ENCODE assay signal across 10 cellular contexts in genomic region chr15:84983299-84983698, GRCh38. TPM values are rescaled to one million over a fixed set of nuclear protein-coding genes. Genes with fewer than 3 reads are reported as not detected.
A peak's percentile ranks its signal among the peaks of the same experiment; 100 is the strongest.
DNase-seq lines count a peak whose midpoint lies in the region; ATAC-seq and TF ChIP-seq lines count a peak whose summit lies in the region.
"Had no signal": no experiment of that assay in that cellular context is flagged by ENCODE, and none has a peak within 500 bp of the region (broad histone marks: within the 10 kb centered on the region; RNA-seq: fewer than 3 reads in every experiment).

No MANE protein-coding gene starts in this region.

- H3K9ac ChIP-seq in endodermal cell (ENCODE audit: extremely low read depth, low read length, poor library complexity, severe bottlenecking): no peak overlapping the region

- WGBS in endodermal cell (ENCODE audit: insufficient coverage in 1 of 2, insufficient read length in 1 of 2), 2 experiments: 75 to 84% methylated on average over 4 of the region's 4 CpGs
- WGBS in ovary, 3 donors: 32 to 39% (median 32%) methylated on average over 4 of the region's 4 CpGs

- no peak overlapping the region for H2AFZ ChIP-seq in OCI-LY7 (ENCODE audit: low read length)

- no peak for ATAC-seq in CD8-positive, alpha-beta T cell
- ATAC-seq in GM19328 (IDR thresholded peaks at IDR 0.05; ENCODE audit: unreplicated experiment): no peak

- H3K9me2 ChIP-seq in OCI-LY7 (ENCODE audit: insufficient read depth, low read length): no peaks in the 10 kb centered on the region

- no peak overlapping the region for H3K27ac ChIP-seq in CD8-positive, alpha-beta T cell (ENCODE audit: low read depth, low read length)
- H3K27ac ChIP-seq in OCI-LY7 (ENCODE audit: low read depth, low read length, poor library complexity, severe bottlenecking) (no peak overlapping the region), endodermal cell (ENCODE audit: low read depth, low read length) (no peak overlapping the region), ovary (no peak overlapping the region)

- CTCF ChIA-PET in CD8-positive, alpha-beta T cell (lab: Charles Lee): no interaction called here
- CTCF ChIA-PET in OCI-LY7 (lab: Charles Lee; ENCODE audit: unreplicated experiment): no interaction called here

- peaks cover 52% of the 10 kb centered on the region for H3K4me1 Mint-ChIP-seq in CD8-positive, alpha-beta T cell (ENCODE audit: low read depth)
- peaks cover 28% of the 10 kb centered on the region for H3K4me1 Mint-ChIP-seq in endodermal cell

- peak overlapping the region; percentile 95 for H3K4me3 Mint-ChIP-seq in CD8-positive, alpha-beta T cell
- peak overlapping the region; percentile 76 for H3K4me3 Mint-ChIP-seq in endodermal cell

- peak overlapping the region; percentile 90 for H3K4me2 ChIP-seq in OCI-LY7 (ENCODE audit: low read length)

- intact Hi-C loops in CD8-positive, alpha-beta T cell (cut with DNase I, micrococcal nuclease): loop anchor here (2.0 to 10.0 kb wide), 7 partner anchors 49 to 809 kb away; partner anchors contain the start of genes SEC11A (in 2 of the 2), KLHL25 (in 1 of the 2) and ZSCAN2 (in 1 of the 2)
- intact Hi-C loops in OCI-LY7 (cut with micrococcal nuclease; ENCODE audit: unreplicated experiment): loop anchor here (1.0 kb wide), 1 partner anchor 61 kb away; no protein-coding TSS in a partner anchor
- intact Hi-C loops in ovary (cut with DNase I): no loop called here

- no peaks in the 10 kb centered on the region for H3K27me3 ChIP-seq in CD8-positive, alpha-beta T cell (ENCODE audit: insufficient read depth, low read length)
- peaks cover 42% of the 10 kb centered on the region for H3K27me3 ChIP-seq in endodermal cell (ENCODE audit: control insufficient read depth, insufficient read depth, low read length, poor library complexity, severe bottlenecking)
- H3K27me3 ChIP-seq in ovary: no peaks in the 10 kb centered on the region

- H3K27me3 Mint-ChIP-seq in CD8-positive, alpha-beta T cell (ENCODE audit: low read depth): no peaks in the 10 kb centered on the region
- peaks cover 60% of the 10 kb centered on the region for H3K27me3 Mint-ChIP-seq in endodermal cell (ENCODE audit: insufficient read depth)

- no peak for DNase-seq in CD8-positive, alpha-beta T cell
- no peak for DNase-seq in OCI-LY7 (ENCODE audit: low spot score)
- no peak for DNase-seq in endodermal cell
- no peak for DNase-seq in ovary
- no peak for DNase-seq in GM19238 (ENCODE audit: insufficient read length, low spot score)
- no peak for DNase-seq in HuH-7 (ENCODE audit: low spot score)
- no peak for DNase-seq in activated CD8-positive, alpha-beta memory T cell treated with anti-CD3 and anti-CD28 coated beads, Interleukin-2, amount 50 U/mL, for 4 hours
- DNase-seq: RPMI8226; stimulated activated CD4-positive, alpha-beta T cell treated with anti-CD3 and anti-CD28 coated beads, Interleukin-1b, Interleukin-23, amount 100 ng/mL, for 48 hours had no signal

- H3K36me3 Mint-ChIP-seq in CD8-positive, alpha-beta T cell: peaks cover 7% of the 10 kb centered on the region
- H3K36me3 Mint-ChIP-seq in endodermal cell (ENCODE audit: low read depth): no peaks in the 10 kb centered on the region

- H3K4me1 ChIP-seq in CD8-positive, alpha-beta T cell (ENCODE audit: insufficient read depth, low read length): peaks cover 19% of the 10 kb centered on the region
- H3K4me1 ChIP-seq in OCI-LY7 (ENCODE audit: insufficient read depth, low read length, poor library complexity, severe bottlenecking) (peaks cover 52% of the 10 kb centered on the region), endodermal cell (ENCODE audit: control insufficient read depth, insufficient read depth, low read length) (no peaks in the 10 kb centered on the region), ovary (ENCODE audit: insufficient read depth) (peaks cover 7% of the 10 kb centered on the region)

- H3K36me3 ChIP-seq in CD8-positive, alpha-beta T cell (ENCODE audit: insufficient read depth, low read length): no peaks in the 10 kb centered on the region
- no peaks in the 10 kb centered on the region for H3K36me3 ChIP-seq in OCI-LY7 (ENCODE audit: insufficient read depth, low read length)
- no peaks in the 10 kb centered on the region for H3K36me3 ChIP-seq in endodermal cell (ENCODE audit: control insufficient read depth, insufficient read depth, low read length)
- no peaks in the 10 kb centered on the region for H3K36me3 ChIP-seq in ovary

- H4K20me1 ChIP-seq in OCI-LY7 (ENCODE audit: insufficient read depth, low read length): 0 out of 2 replicates have a peak, but pooled peaks cover 4% of the 10 kb centered on the region

- H3K79me2 ChIP-seq in OCI-LY7 (ENCODE audit: insufficient read depth, low read depth, low read length): peaks cover 24% of the 10 kb centered on the region

- H3K9me3 Mint-ChIP-seq in CD8-positive, alpha-beta T cell: no peaks in the 10 kb centered on the region
- H3K9me3 Mint-ChIP-seq in endodermal cell: no peaks in the 10 kb centered on the region

- no peak for TF ChIP-seq EP300 in ovary (IDR thresholded peaks at IDR 0.05)

- TF ChIP-seq CTCF in CD8-positive, alpha-beta T cell (IDR thresholded peaks at IDR 0.05): no peak
- TF ChIP-seq CTCF in OCI-LY7 (conservative IDR thresholded peaks at IDR 0.05; ENCODE audit: low read length) (no peak), endodermal cell (conservative IDR thresholded peaks at IDR 0.05) (no peak), ovary (IDR thresholded peaks at IDR 0.05) (no peak)

- H3K9me3 ChIP-seq in CD8-positive, alpha-beta T cell (ENCODE audit: low read length): no peaks in the 10 kb centered on the region
- H3K9me3 ChIP-seq in OCI-LY7 (ENCODE audit: low read length): no peaks in the 10 kb centered on the region
- no peaks in the 10 kb centered on the region for H3K9me3 ChIP-seq in endodermal cell (ENCODE audit: control insufficient read depth, low read length)
- H3K9me3 ChIP-seq in ovary: no peaks in the 10 kb centered on the region

- H3K4me3 ChIP-seq in CD8-positive, alpha-beta T cell (ENCODE audit: low read depth, low read length): no peak overlapping the region
- peak overlapping the region; percentile 73 for H3K4me3 ChIP-seq in OCI-LY7 (ENCODE audit: low read depth, low read length, poor library complexity, severe bottlenecking)
- H3K4me3 ChIP-seq in endodermal cell (ENCODE audit: low read length): peak overlapping the region; percentile 63
- H3K4me3 ChIP-seq in ovary: peak overlapping the region; percentile 79

- TF ChIP-seq POLR2A in ovary (IDR thresholded peaks at IDR 0.05): no peak

- peak overlapping the region; percentile 94 for H3K27ac Mint-ChIP-seq in CD8-positive, alpha-beta T cell
- no peak overlapping the region for H3K27ac Mint-ChIP-seq in endodermal cell

- TSS peak; percentile 41 for BruUV-seq in OCI-LY7 (replicated peaks; lab: Mats Ljungman, UMichigan)

- POLR2A ChIA-PET in CD8-positive, alpha-beta T cell (lab: Charles Lee): no interaction called here
- POLR2A ChIA-PET in OCI-LY7 (lab: Charles Lee): interaction anchor here (0.5 to 0.8 kb wide), 2 partner anchors 23 to 189 kb away, joined by 3 to 4 read pairs; no protein-coding TSS in a partner anchor

RNA-seq across cellular contexts. Expression of gene PDE8A, which starts 1.6 kb away (rescaled TPM):
- 10 to 100 TPM; 16.4 to 19.7 TPM for total RNA-seq in CD8-positive, alpha-beta T cell
- total RNA-seq in OCI-LY7 (2014; rRNA removed; shearing (Covaris generic)): 17.3 and 28.3 TPM in 2 replicates
- total RNA-seq in OCI-LY7 (2022) (29.6 and 32.3 TPM in 2 replicates), endodermal cell (10 to 100 TPM; 14.8 to 15.2 TPM), ovary (10 to 100 TPM; 23.7 to 61.8 (median 43.0) TPM)
- polyA plus RNA-seq in endodermal cell (2013, experiment 1 of 2): 4.8 TPM
- polyA plus RNA-seq in endodermal cell (2013, experiment 2 of 2): 5.3 TPM
- 10 to 100 TPM; 13.8 to 33.2 TPM for polyA plus RNA-seq in ovary

Comparison
In these comparisons a context has a peak if more than half of its experiments do, and no peak if none do; other contexts are left out.
1. intact Hi-C loops: an anchor here in CD8-positive, alpha-beta T cell (2.0 to 10.0 kb wide) and OCI-LY7 (1.0 kb wide); none called in ovary.